8 cellular contexts compared by ENCODE assay signal in the genomic region with DNA sequence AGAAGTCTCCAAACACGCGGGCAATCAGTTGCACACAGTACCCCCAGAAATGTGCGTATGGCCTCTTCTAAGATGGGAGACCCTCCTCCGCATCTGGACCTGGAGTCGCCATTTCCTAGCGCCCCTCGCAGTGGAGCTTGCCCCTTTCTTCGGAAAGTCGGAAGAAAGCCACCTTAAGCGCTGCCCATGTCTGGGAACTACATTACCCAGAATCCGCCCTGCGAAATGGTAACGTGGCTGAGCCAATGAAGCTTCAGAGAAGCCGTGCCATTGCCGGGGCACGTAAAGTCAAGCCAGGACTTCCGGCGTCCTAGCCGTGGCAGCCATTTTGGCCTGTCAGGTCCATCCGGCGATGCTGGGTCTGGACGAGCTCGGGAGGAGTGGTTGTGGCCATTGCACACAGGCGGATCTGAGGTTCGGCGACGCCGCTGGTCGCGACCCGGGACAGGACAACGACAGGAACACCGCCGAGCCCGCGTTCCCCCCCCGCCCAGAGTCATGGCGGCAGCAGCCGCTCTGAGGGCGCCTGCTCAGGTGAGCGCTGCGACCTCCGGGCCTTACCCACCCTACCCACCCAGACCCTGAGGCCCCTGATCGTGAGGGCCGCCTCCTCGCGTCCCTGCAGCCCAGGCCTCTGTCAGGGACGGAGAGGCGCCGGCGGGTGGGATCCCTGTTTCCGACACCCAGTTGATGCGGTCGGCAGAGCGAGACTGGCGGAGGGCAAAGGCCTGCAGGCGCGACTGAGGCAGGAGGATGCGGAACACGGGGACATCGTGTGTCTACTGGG. TPM values are rescaled to one million over a fixed set of nuclear protein-coding genes. Genes with fewer than 3 reads are reported as not detected.
DNase-seq lines count a peak whose midpoint lies in the region; ATAC-seq and TF ChIP-seq lines count a peak whose summit lies in the region.

A gene (plus strand): TSS at position 332 of the 787 bp plus-strand sequence. CDS start 167 bp downstream, at position 499.

- peak; percentile 94 for DNase-seq in EH (ENCODE audit: low read depth)
- DNase-seq in GM23338 (ENCODE audit: low spot score): peak; percentile 99
- DNase-seq in LNCaP clone FGC (ENCODE audit: low read depth): peak; percentile 87
- peak; percentile 53 for DNase-seq in SK-N-MC (ENCODE audit: low read depth, low spot score)
- DNase-seq in activated naive CD4-positive, alpha-beta T cell treated with anti-CD3 and anti-CD28 coated beads for 36 hours: peak; percentile 93
- DNase-seq in germinal center (ENCODE audit: low spot score): peak; percentile 95
- peak; percentile 32 to 95 (median 85) for DNase-seq in nucleus accumbens (lab: John Stamatoyannopoulos, UW)
- peak; percentile 98 for DNase-seq in superior temporal gyrus (ENCODE audit: extremely low spot score)

- peaks cover 8% of the 10 kb centered on the region for H3F3A ChIP-seq in GM23338 (replicated peaks; ENCODE audit: low read depth)

- peaks cover 17% of the 10 kb centered on the region for H3K4me1 Mint-ChIP-seq in GM23338
- peaks cover 34% of the 10 kb centered on the region for H3K4me1 Mint-ChIP-seq in activated naive CD4-positive, alpha-beta T cell treated with anti-CD3 and anti-CD28 coated beads for 36 hours (ENCODE audit: low read depth)

- peaks cover 18% of the 10 kb centered on the region for H4K20me1 ChIP-seq in GM23338 (replicated peaks; ENCODE audit: insufficient read depth)

- H3K4me3 ChIP-seq in GM23338 (peak within 1 kb of the TSS; percentile 84), LNCaP clone FGC (ENCODE audit: low read depth, low read length) (peak within 1 kb of the TSS; percentile 81), SK-N-MC (peak within 1 kb of the TSS; percentile 94)

- peak within 1 kb of the TSS; percentile 66; the same call in 1 of the 2 replicates for H2AFZ ChIP-seq in GM23338

- peak within 1 kb of the TSS; percentile 96 for H3K4me2 ChIP-seq in GM23338

- CTCF ChIA-PET in activated naive CD4-positive, alpha-beta T cell treated with anti-CD3 and anti-CD28 coated beads for 36 hours (lab: Charles Lee): interaction anchor here (0.6 to 1.0 kb wide), 2 partner anchors 82 to 134 kb away, joined by 3 to 4 read pairs; no protein-coding TSS in a partner anchor

- intact Hi-C loops in activated naive CD4-positive, alpha-beta T cell treated with anti-CD3 and anti-CD28 coated beads for 36 hours (cut with micrococcal nuclease): loop anchor here (1.0 kb wide), 5 partner anchors 23 to 509 kb away; a partner anchor contains a TSS

- peak within 1 kb of the TSS; percentile 50; the same call in 1 of the 2 replicates for H3K27ac ChIP-seq in GM23338 (ENCODE audit: low read depth)
- no peak within 1 kb of the TSS for H3K27ac ChIP-seq in SK-N-MC

- peaks cover 7% of the 10 kb centered on the region for H3K4me1 ChIP-seq in GM23338 (ENCODE audit: insufficient read depth)

- peak; percentile 98 for ATAC-seq in GM23338

- H3K36me3 ChIP-seq in GM23338 (ENCODE audit: insufficient read depth): peaks cover 4% of the 10 kb centered on the region
- H3K36me3 ChIP-seq in SK-N-MC (ENCODE audit: insufficient read depth, low read length): peaks cover 39% of the 10 kb centered on the region

- H3K4me3 Mint-ChIP-seq in GM23338: peak within 1 kb of the TSS; percentile 97
- peak within 1 kb of the TSS; percentile 91 for H3K4me3 Mint-ChIP-seq in activated naive CD4-positive, alpha-beta T cell treated with anti-CD3 and anti-CD28 coated beads for 36 hours

- TF ChIP-seq CTCF in GM23338 (conservative IDR thresholded peaks at IDR 0.05; ENCODE audit: low read depth in 2 of 2) (no peak), LNCaP clone FGC (IDR thresholded peaks at IDR 0.05; ENCODE audit: control insufficient read depth, extremely low read depth, insufficient read depth) (no peak)

- H3K27me3 Mint-ChIP-seq in GM23338 (ENCODE audit: insufficient read depth, low read depth, poor library complexity): peaks cover 10% of the 10 kb centered on the region
- no peaks in the 10 kb centered on the region for H3K27me3 Mint-ChIP-seq in activated naive CD4-positive, alpha-beta T cell treated with anti-CD3 and anti-CD28 coated beads for 36 hours (ENCODE audit: low read depth)

- peaks cover 8% of the 10 kb centered on the region; the same call in 1 of the 2 replicates for H3K9me3 ChIP-seq in SK-N-MC (ENCODE audit: low read depth, low read length)

- H3K79me2 ChIP-seq in GM23338 (replicated peaks; ENCODE audit: insufficient read depth): peaks cover 45% of the 10 kb centered on the region

- H3K9me3 Mint-ChIP-seq in GM23338: 0 out of 3 replicates have a peak, but pooled peaks cover 3% of the 10 kb centered on the region
- H3K9me3 Mint-ChIP-seq in activated naive CD4-positive, alpha-beta T cell treated with anti-CD3 and anti-CD28 coated beads for 36 hours: peaks cover 25% of the 10 kb centered on the region

- H3K9me2 ChIP-seq in GM23338 (ENCODE audit: insufficient read depth): no peaks in the 10 kb centered on the region

- peak within 1 kb of the TSS; percentile 84 for H3K27ac Mint-ChIP-seq in GM23338
- peak within 1 kb of the TSS; percentile 89 for H3K27ac Mint-ChIP-seq in activated naive CD4-positive, alpha-beta T cell treated with anti-CD3 and anti-CD28 coated beads for 36 hours

- no peaks in the 10 kb centered on the region for H3K27me3 ChIP-seq in GM23338 (ENCODE audit: insufficient read depth)

- H3K36me3 Mint-ChIP-seq in GM23338 (ENCODE audit: low read depth): peaks cover 22% of the 10 kb centered on the region
- H3K36me3 Mint-ChIP-seq in activated naive CD4-positive, alpha-beta T cell treated with anti-CD3 and anti-CD28 coated beads for 36 hours (ENCODE audit: low read depth): peaks cover 57% of the 10 kb centered on the region

- H3K9ac ChIP-seq in SK-N-MC (ENCODE audit: insufficient read length): peak within 1 kb of the TSS; percentile 71

TF ChIP-seq in GM23338, 12 proteins besides CTCF, POLR2A, EP300 and RAD21 (continues in another document):
- peak; percentile 93 for TF ChIP-seq POLR2AphosphoS5 (IDR thresholded peaks at IDR 0.05; ENCODE audit: low read depth)
- TF ChIP-seq, protein P1, sequence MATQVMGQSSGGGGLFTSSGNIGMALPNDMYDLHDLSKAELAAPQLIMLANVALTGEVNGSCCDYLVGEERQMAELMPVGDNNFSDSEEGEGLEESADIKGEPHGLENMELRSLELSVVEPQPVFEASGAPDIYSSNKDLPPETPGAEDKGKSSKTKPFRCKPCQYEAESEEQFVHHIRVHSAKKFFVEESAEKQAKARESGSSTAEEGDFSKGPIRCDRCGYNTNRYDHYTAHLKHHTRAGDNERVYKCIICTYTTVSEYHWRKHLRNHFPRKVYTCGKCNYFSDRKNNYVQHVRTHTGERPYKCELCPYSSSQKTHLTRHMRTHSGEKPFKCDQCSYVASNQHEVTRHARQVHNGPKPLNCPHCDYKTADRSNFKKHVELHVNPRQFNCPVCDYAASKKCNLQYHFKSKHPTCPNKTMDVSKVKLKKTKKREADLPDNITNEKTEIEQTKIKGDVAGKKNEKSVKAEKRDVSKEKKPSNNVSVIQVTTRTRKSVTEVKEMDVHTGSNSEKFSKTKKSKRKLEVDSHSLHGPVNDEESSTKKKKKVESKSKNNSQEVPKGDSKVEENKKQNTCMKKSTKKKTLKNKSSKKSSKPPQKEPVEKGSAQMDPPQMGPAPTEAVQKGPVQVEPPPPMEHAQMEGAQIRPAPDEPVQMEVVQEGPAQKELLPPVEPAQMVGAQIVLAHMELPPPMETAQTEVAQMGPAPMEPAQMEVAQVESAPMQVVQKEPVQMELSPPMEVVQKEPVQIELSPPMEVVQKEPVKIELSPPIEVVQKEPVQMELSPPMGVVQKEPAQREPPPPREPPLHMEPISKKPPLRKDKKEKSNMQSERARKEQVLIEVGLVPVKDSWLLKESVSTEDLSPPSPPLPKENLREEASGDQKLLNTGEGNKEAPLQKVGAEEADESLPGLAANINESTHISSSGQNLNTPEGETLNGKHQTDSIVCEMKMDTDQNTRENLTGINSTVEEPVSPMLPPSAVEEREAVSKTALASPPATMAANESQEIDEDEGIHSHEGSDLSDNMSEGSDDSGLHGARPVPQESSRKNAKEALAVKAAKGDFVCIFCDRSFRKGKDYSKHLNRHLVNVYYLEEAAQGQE (IDR thresholded peaks at IDR 0.05; ENCODE audit: unreplicated experiment): peak; percentile 8

RNA-seq across cellular contexts. Expression of the gene that starts here (rescaled TPM):
- 12.5 and 16.9 TPM in 2 replicates for total RNA-seq in GM23338 (2014; rRNA removed; shearing (Covaris generic))
- polyA plus RNA-seq in GM23338 (2016; fragmentation: Nextera tagmentation; extraction: Ambion mirVana): 5.2 and 7.2 TPM in 2 replicates
- 10 to 100 TPM; 14.5 to 14.9 TPM for total RNA-seq in activated naive CD4-positive, alpha-beta T cell treated with anti-CD3 and anti-CD28 coated beads for 36 hours
